8 cellular contexts compared by ENCODE assay signal in genomic region chrX:77447339-77448149, GRCh38. TPM values are rescaled to one million over a fixed set of nuclear protein-coding genes. Genes with fewer than 3 reads are reported as not detected.
DNase-seq lines count a peak whose midpoint lies in the region; ATAC-seq and TF ChIP-seq lines count a peak whose summit lies in the region.

FGF16 (plus strand) TSS chrX:77447389; CDS start chrX:77447675, 286 bp downstream.

- CTCF ChIA-PET in GM10248 (lab: Yijun Ruan, JAX): interaction anchor here (0.9 kb wide), 2 partner anchors 8 to 14 kb away, joined by 3 to 4 read pairs; no protein-coding TSS in a partner anchor

- WGBS in heart left ventricle, 4 donors: 18 to 48% (median 35%) methylated on average over 72 to 84 of the region's 84 CpGs

- H3K4me3 ChIP-seq in heart left ventricle (peak within 1 kb of the TSS in 11 of 12 donors; percentile 0 to 58 (median 45)), retinal pigment epithelial cell (ENCODE audit: low read length) (peak within 1 kb of the TSS; percentile 40)

- peaks cover 0 to 12% (median 0%) of the 10 kb centered on the region in 12 donors for H3K4me1 ChIP-seq in heart left ventricle

- no peak for TF ChIP-seq CTCF in GM10248 (IDR thresholded peaks at IDR 0.05; ENCODE audit: control extremely low read depth, extremely low read depth, low read depth, missing control alignments)
- TF ChIP-seq CTCF in heart left ventricle (IDR thresholded peaks at IDR 0.05): no peak
- TF ChIP-seq CTCF in retinal pigment epithelial cell (conservative IDR thresholded peaks at IDR 0.05; ENCODE audit: low read depth, low read length): no peak

- H3K27me3 ChIP-seq in heart left ventricle: peaks cover 0 to 27% (median 0%) of the 10 kb centered on the region in 9 donors

- no peak within 1 kb of the TSS for H3K27ac ChIP-seq in heart left ventricle

- no peaks in the 10 kb centered on the region for H3K9me3 ChIP-seq in heart left ventricle

- DNase-seq in GM10248 (ENCODE audit: extremely low spot score) (peak; percentile 19), heart left ventricle (no peak), retinal pigment epithelial cell (ENCODE audit: low read depth) (no peak), COLO668 (lab: John Stamatoyannopoulos, UW; ENCODE audit: unreplicated experiment) (no peak), NCI-H146 treated with DMSO at 0.1 percent for 48 hours (lab: John Stamatoyannopoulos, UW; ENCODE audit: unreplicated experiment) (no peak), glomerular visceral epithelial cell (ENCODE audit: extremely low spot score) (no peak)
- DNase-seq in activated T-cell treated with anti-CD3 and anti-CD28 coated beads, Interleukin-2, amount 50 U/mL, for 48 hours: peak; percentile 24 to 38
- no peak for DNase-seq in activated CD4-positive, CD25-positive, alpha-beta regulatory T cell (lab: John Stamatoyannopoulos, UW)

- POLR2A ChIA-PET in GM10248 (lab: Yijun Ruan, JAX): no interaction called here

- no peaks in the 10 kb centered on the region for H3K36me3 ChIP-seq in heart left ventricle

- TF ChIP-seq POLR2A in heart left ventricle (IDR thresholded peaks at IDR 0.05): no peak

- ATAC-seq in heart left ventricle: peak in 1 of 4 donors; percentile 19

- intact Hi-C loops in heart left ventricle (cut with DNase I): loop anchor here in 3 of 10 donors (10.0 kb wide), 2 partner anchors 147 to 447 kb away; partner anchors contain the start of genes COX7B (in 1 of the 3) and MAGT1 (in 1 of the 3)

RNA-seq across cellular contexts. Expression of gene FGF16, which starts in this region (rescaled TPM):
- under 1 TPM in 5 of 9 donors, not detected in 4; 0.17 to 0.54 (median 0.22) TPM for total RNA-seq in heart left ventricle
- under 1 TPM in 1 of 2 donors, not detected in 1; 0.06 TPM for polyA plus RNA-seq in heart left ventricle

Comparison
In these comparisons a context has a peak if more than half of its experiments do, and no peak if none do; other contexts are left out.
1. DNase-seq: peak in GM10248 (single experiment) and activated T-cell treated with anti-CD3 and anti-CD28 coated beads, Interleukin-2, amount 50 U/mL, for 48 hours (2 of 2); none in heart left ventricle (0 of 5), retinal pigment epithelial cell (single experiment), COLO668 (single experiment), activated CD4-positive, CD25-positive, alpha-beta regulatory T cell (0 of 4), NCI-H146 treated with DMSO at 0.1 percent for 48 hours (single experiment) and glomerular visceral epithelial cell (single experiment).